ENCODE assay signal across 1 cellular context in genomic region chr14:91394105-91395081, GRCh38.
TF ChIP-seq lines count a peak whose summit lies in the region.

No MANE protein-coding gene starts in this region.

TF ChIP-seq in GM23338, 12 proteins besides CTCF, POLR2A, EP300 and RAD21:
- TF ChIP-seq ZNF462 (CRISPR knock-in tag; IDR thresholded peaks at IDR 0.05) (no peak), ZNF331 (CRISPR knock-in tag; IDR thresholded peaks at IDR 0.05; ENCODE audit: low read depth) (no peak), EZH2 (IDR thresholded peaks at IDR 0.05; ENCODE audit: low read depth, unreplicated experiment) (no peak), NANOG (IDR thresholded peaks at IDR 0.05; ENCODE audit: borderline replicate concordance) (no peak), CREB1 (CRISPR knock-in tag; IDR thresholded peaks at IDR 0.05; ENCODE audit: low read depth) (no peak), POLR2AphosphoS5 (IDR thresholded peaks at IDR 0.05; ENCODE audit: low read depth) (no peak), JUNB (IDR thresholded peaks at IDR 0.05; ENCODE audit: unreplicated experiment) (no peak), REST (IDR thresholded peaks at IDR 0.05; ENCODE audit: unreplicated experiment) (no peak), STAT1 (IDR thresholded peaks at IDR 0.05; ENCODE audit: unreplicated experiment) (no peak), ZNF114 (CRISPR knock-in tag; IDR thresholded peaks at IDR 0.05) (no peak), EZH2phosphoT487 (IDR thresholded peaks at IDR 0.05; ENCODE audit: unreplicated experiment) (no peak), ETS1 (IDR thresholded peaks at IDR 0.05) (no peak)
